ENCODE assay signal across 33 cellular contexts in the genomic region with DNA sequence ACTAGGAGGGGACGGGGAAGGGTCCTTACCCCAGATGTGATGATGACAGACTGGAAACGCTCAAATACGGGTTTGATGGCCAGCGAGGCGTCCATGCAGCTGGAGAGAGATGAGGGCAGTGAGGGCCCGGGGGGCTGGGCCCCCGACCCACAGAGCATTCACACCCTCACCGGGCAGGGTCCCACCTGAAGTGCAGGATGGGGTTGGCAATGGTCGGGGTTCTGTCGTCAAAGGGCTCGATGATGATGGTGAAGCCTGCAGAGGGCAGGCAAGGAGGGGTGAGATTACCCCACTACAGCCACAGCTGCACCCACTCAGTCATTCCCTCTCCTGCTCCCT. TPM values are rescaled to one million over a fixed set of nuclear protein-coding genes. Genes with fewer than 3 reads are reported as not detected.
"Had no signal": no experiment of that assay in that cellular context is flagged by ENCODE, and none has a peak within 500 bp of the region (broad histone marks: within the 10 kb centered on the region; RNA-seq: fewer than 3 reads in every experiment).

No MANE protein-coding gene starts in this region.

- H3K4me2 ChIP-seq: hepatocyte, smooth muscle cell had no signal

- H3K4me3 ChIP-seq: coronary artery, esophagus muscularis mucosa, gastroesophageal sphincter, heart left ventricle, hepatocyte, lower lobe of right lung, prostate gland, right atrium auricular region, smooth muscle cell, thoracic aorta, tibial nerve, upper lobe of left lung had no signal

- H3K27me3 ChIP-seq: esophagus muscularis mucosa, foreskin keratinocyte, gastroesophageal sphincter, heart left ventricle, hepatocyte, neutrophil, right atrium auricular region, tibial nerve, upper lobe of left lung had no signal

- H3K36me3 ChIP-seq: prostate gland had no signal

- H3K4me3 Mint-ChIP-seq: natural killer cell; stimulated activated effector memory CD8-positive, alpha-beta T cell treated with anti-CD3 and anti-CD28 coated beads, Interleukin-12 subunit alpha, Interleukin-12 subunit beta, amount 100 ng/mL, for 72 hours had no signal

- H3K9ac ChIP-seq: parathyroid adenoma had no signal

- H3K27ac ChIP-seq: coronary artery, esophagus muscularis mucosa, foreskin keratinocyte, gastroesophageal sphincter, heart left ventricle, hepatocyte, lower lobe of right lung, neutrophil, parathyroid adenoma, prostate gland, right atrium auricular region, thoracic aorta, tibial nerve, upper lobe of left lung had no signal

- H3K27ac Mint-ChIP-seq: natural killer cell had no signal

- H3K36me3 Mint-ChIP-seq: natural killer cell had no signal

- H2AFZ ChIP-seq: hepatocyte, parathyroid adenoma had no signal

- H3K4me1 ChIP-seq: esophagus muscularis mucosa, foreskin keratinocyte, gastroesophageal sphincter, heart left ventricle, lower lobe of right lung, parathyroid adenoma, prostate gland, right atrium auricular region, tibial nerve, upper lobe of left lung had no signal

- FAIRE-seq: endothelial cell of umbilical vein, urothelium cell line had no signal

- H3K9me3 Mint-ChIP-seq: natural killer cell; stimulated activated effector memory CD8-positive, alpha-beta T cell treated with anti-CD3 and anti-CD28 coated beads, Interleukin-12 subunit alpha, Interleukin-12 subunit beta, amount 100 ng/mL, for 72 hours had no signal

- H3K9me3 ChIP-seq: esophagus muscularis mucosa, gastroesophageal sphincter, heart left ventricle, lower lobe of right lung, neutrophil, prostate gland, right atrium auricular region, thoracic aorta, tibial nerve, upper lobe of left lung had no signal

- H3K4me1 Mint-ChIP-seq: stimulated activated effector memory CD8-positive, alpha-beta T cell treated with anti-CD3 and anti-CD28 coated beads, Interleukin-12 subunit alpha, Interleukin-12 subunit beta, amount 100 ng/mL, for 72 hours had no signal

- DNase-seq: dermis blood vessel endothelial cell; effector memory CD4-positive, alpha-beta T cell; foreskin keratinocyte; heart left ventricle; islet precursor cell; left ventricle myocardium superior; lower lobe of right lung; natural killer cell; stimulated activated CD4-positive, alpha-beta T cell treated with anti-CD3 and anti-CD28 coated beads, Interleukin-12 subunit alpha, Interleukin-12 subunit beta, amount 100 ng/mL, for 4 hours; stimulated activated CD4-positive, alpha-beta T cell treated with anti-CD3 and anti-CD28 coated beads, Interleukin-2, amount 100 ng/mL, for 24 hours; stimulated activated CD4-positive, alpha-beta T cell treated with anti-CD3 and anti-CD28 coated beads, Interleukin-4, amount 100 ng/mL, for 24 hours; stimulated activated naive CD4-positive, alpha-beta T cell treated with Interleukin-2 at 50 U/mL for 16 hours; upper lobe of left lung had no signal

RNA-seq across cellular contexts. Expression of a gene that starts 16.9 kb away (rescaled TPM):
- total RNA-seq: endothelial cell of umbilical vein, esophagus muscularis mucosa, left ventricle myocardium superior, natural killer cell, sciatic nerve, thoracic aorta, tibial nerve had no signal
- polyA plus RNA-seq: endothelial cell of umbilical vein, neural cell had no signal

RNA-seq across cellular contexts. Expression of a gene that starts 34.7 kb away (rescaled TPM):
- total RNA-seq: dermis blood vessel endothelial cell, endothelial cell of umbilical vein, epithelial cell of proximal tubule, fibroblast of lung, foreskin keratinocyte, mononuclear cell, natural killer cell, omental fat pad, sciatic nerve, smooth muscle cell, upper lobe of left lung had no signal
- polyA plus RNA-seq: endothelial cell of umbilical vein, fibroblast of lung, foreskin keratinocyte, smooth muscle cell had no signal

RNA-seq across cellular contexts. Expression of a gene that starts 47.5 kb away (rescaled TPM):
- polyA plus RNA-seq: neural cell had no signal
